ENCODE assay signal across 32 cellular contexts in the genomic region with DNA sequence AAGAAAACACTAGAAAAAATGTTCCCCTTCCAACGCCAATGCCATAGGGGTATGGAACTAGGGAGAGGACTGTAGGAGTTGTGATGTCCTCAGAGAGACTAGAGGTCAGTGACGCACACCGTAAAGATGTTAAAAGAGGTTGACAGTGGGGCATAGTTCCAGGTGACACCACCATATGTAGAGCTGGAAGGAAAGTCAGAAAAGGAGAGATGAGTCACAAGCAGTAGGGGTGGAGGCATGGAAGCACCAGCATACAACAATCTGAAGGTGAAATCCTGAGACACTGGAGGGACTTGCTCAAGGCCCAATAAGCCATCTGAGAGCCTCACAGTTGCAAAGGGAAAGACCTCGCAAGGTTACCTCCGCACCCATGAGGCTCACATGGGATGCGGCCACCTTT.
"Had no signal": no experiment of that assay in that cellular context is flagged by ENCODE, and none has a peak within 500 bp of the region (broad histone marks: within the 10 kb centered on the region; RNA-seq: fewer than 3 reads in every experiment).

No MANE protein-coding gene starts in this region.

- H3K27ac Mint-ChIP-seq: activated CD4-positive, alpha-beta T cell treated with anti-CD3 and anti-CD28 coated beads for 36 hours; activated CD4-positive, alpha-beta T cell treated with anti-CD3 and anti-CD28 coated beads, Interleukin-2, amount 10 ng/mL, durations not matched to agents 7 days and 5 days; activated naive CD4-positive, alpha-beta T cell treated with anti-CD3 and anti-CD28 coated beads for 36 hours; activated naive CD4-positive, alpha-beta T cell treated with anti-CD3 and anti-CD28 coated beads, Interleukin-2, amount 50 U/mL, for 72 hours; activated T-helper 1 cell treated with anti-CD3 and anti-CD28 coated beads, Interleukin-12 subunit alpha, Interleukin-12 subunit beta, Interleukin-2, Interleukin-4 antibody, amounts not matched to agents 30 ng/mL and 10 ng/mL and 1 ng/mL, durations not matched to agents 14 hours and 24 hours and 36 hours; brain; T-helper 1 cell treated with Interleukin-12 subunit alpha and Interleukin-12 subunit beta and Interleukin-4 antibody, amounts not matched to agents 30 μg/mL and 1 μg/mL, for 36 hours; T-helper 2 cell treated with Interferon-gamma antibody and Interleukin-4, amounts not matched to agents 5 μg/mL and 100 μg/mL, for 36 hours; WTC11 had no signal

- H3K4me1 ChIP-seq: adrenal gland, SJCRH30 had no signal

- H3K27ac ChIP-seq: adrenal gland, SJCRH30, SK-N-MC had no signal

- DNase-seq: activated CD4-positive, alpha-beta T cell treated with anti-CD3 and anti-CD28 coated beads for 36 hours; activated CD4-positive, alpha-beta T cell treated with anti-CD3 and anti-CD28 coated beads, Interleukin-2, amount 10 ng/mL, durations not matched to agents 7 days and 5 days; activated CD4-positive, alpha-beta T cell treated with anti-CD3 and anti-CD28 coated beads, Interleukin-2, amount 50 U/mL, for 48 hours; activated CD8-positive, alpha-beta memory T cell treated with anti-CD3 and anti-CD28 coated beads, Interleukin-2, amount 50 U/mL, for 4 hours; activated gamma-delta T cell treated with Interleukin-2 at 50 U/mL for 16 hours; activated naive CD4-positive, alpha-beta T cell treated with anti-CD3 and anti-CD28 coated beads for 36 hours; activated T-cell treated with anti-CD3 and anti-CD28 coated beads for 4 hours; activated T-cell treated with anti-CD3 and anti-CD28 coated beads, Interleukin-2, amount 50 U/mL, for 4 hours; adrenal gland; central memory CD4-positive, alpha-beta T cell; Kasumi-1; KG1; MM.1S; NCI-H1048; NCI-H1105 treated with DMSO at 0.1 percent for 48 hours; NCI-H1436; NCI-H1694; NCI-H1930; NCI-H2081 treated with DMSO at 0.1 percent for 48 hours; NCI-H345; NCI-H524 treated with DMSO at 0.1 percent for 48 hours; SHP77; SJCRH30 had no signal

- H3K4me3 Mint-ChIP-seq: activated CD4-positive, alpha-beta T cell treated with anti-CD3 and anti-CD28 coated beads for 36 hours; activated CD4-positive, alpha-beta T cell treated with anti-CD3 and anti-CD28 coated beads, Interleukin-2, amount 10 ng/mL, durations not matched to agents 7 days and 5 days; activated naive CD4-positive, alpha-beta T cell treated with anti-CD3 and anti-CD28 coated beads for 36 hours; activated T-cell treated with anti-CD3 and anti-CD28 coated beads, Interleukin-2, amount 50 U/mL, for 4 hours; activated T-helper 1 cell treated with anti-CD3 and anti-CD28 coated beads, Interleukin-12 subunit alpha, Interleukin-12 subunit beta, Interleukin-2, Interleukin-4 antibody, amounts not matched to agents 30 ng/mL and 10 ng/mL and 1 ng/mL, durations not matched to agents 14 hours and 24 hours and 36 hours; brain; T-helper 1 cell treated with Interleukin-12 subunit alpha and Interleukin-12 subunit beta and Interleukin-4 antibody, amounts not matched to agents 30 μg/mL and 1 μg/mL, for 36 hours; T-helper 2 cell treated with Interferon-gamma antibody and Interleukin-4, amounts not matched to agents 5 μg/mL and 100 μg/mL, for 36 hours; WTC11 had no signal

- H3K27me3 Mint-ChIP-seq: activated CD4-positive, alpha-beta T cell treated with anti-CD3 and anti-CD28 coated beads, Interleukin-2, amount 10 ng/mL, durations not matched to agents 7 days and 5 days had no signal

- H3K4me3 ChIP-seq: adrenal gland, SJCRH30, SK-N-MC had no signal

- ATAC-seq: activated CD4-positive, alpha-beta T cell treated with anti-CD3 and anti-CD28 coated beads for 36 hours; activated CD4-positive, CD25-positive, alpha-beta regulatory T cell treated with anti-CD3 and anti-CD28 coated beads, Interleukin-2, amount 50 U/mL, for 24 hours; activated naive CD4-positive, alpha-beta T cell treated with anti-CD3 and anti-CD28 coated beads, Interleukin-2, amount 50 U/mL, for 72 hours; activated T-cell treated with anti-CD3 and anti-CD28 coated beads, Interleukin-2, amount 50 U/mL, for 4 hours; Panc1; WTC11 had no signal

- H3K4me1 Mint-ChIP-seq: activated CD4-positive, alpha-beta T cell treated with anti-CD3 and anti-CD28 coated beads for 36 hours; activated CD4-positive, alpha-beta T cell treated with anti-CD3 and anti-CD28 coated beads, Interleukin-2, amount 10 ng/mL, durations not matched to agents 7 days and 5 days had no signal

- H3K27me3 ChIP-seq: adrenal gland, SJCRH30 had no signal

- H3K9me3 ChIP-seq: adrenal gland, SJCRH30 had no signal

- H3K36me3 Mint-ChIP-seq: brain had no signal

- H3K36me3 ChIP-seq: adrenal gland, SJCRH30 had no signal
